11 cellular contexts compared by ENCODE assay signal in genomic region chr5:10702040-10702629, GRCh38. TPM values are rescaled to one million over a fixed set of nuclear protein-coding genes. Genes with fewer than 3 reads are reported as not detected.
DNase-seq lines count a peak whose midpoint lies in the region; ATAC-seq lines count a peak whose summit lies in the region.
"Had no signal": no experiment of that assay in that cellular context is flagged by ENCODE, and none has a peak within 500 bp of the region (broad histone marks: within the 10 kb centered on the region; RNA-seq: fewer than 3 reads in every experiment).

No MANE protein-coding gene starts in this region.

- no peak overlapping the region for H3K9ac ChIP-seq in mesendoderm (ENCODE audit: low read length)

- no peak overlapping the region for H4K5ac ChIP-seq in mesendoderm (ENCODE audit: low read length)

- H3K4me1 Mint-ChIP-seq in IgD-negative memory B cell: peaks cover 41 to 48% (median 41%) of the 10 kb centered on the region in 3 donors

- H4K8ac ChIP-seq in mesendoderm (ENCODE audit: low read depth, low read length): no peak overlapping the region

- H3K79me1 ChIP-seq in mesendoderm (ENCODE audit: low read length): peaks cover 1% of the 10 kb centered on the region

- no peak overlapping the region for H2BK120ac ChIP-seq in mesendoderm (ENCODE audit: low read depth, low read length)

- no peaks in the 10 kb centered on the region for H3K9me3 Mint-ChIP-seq in IgD-negative memory B cell
- H3K9me3 Mint-ChIP-seq: activated naive CD8-positive, alpha-beta T cell treated with anti-CD3 and anti-CD28 coated beads, Interleukin-2, amount 50 U/mL, for 24 hours; CD4-positive, alpha-beta T cell had no signal

- DNase-seq in ACHN (peak; percentile 98), brain pericyte (ENCODE audit: low read depth, low spot score) (peak; percentile 95), left kidney (ENCODE audit: low read depth, low spot score) (peak; percentile 31), mesendoderm (no peak), NCI-H510A (lab: John Stamatoyannopoulos, UW) (no peak)
- DNase-seq in stimulated activated naive CD8-positive, alpha-beta T cell treated with anti-CD3 and anti-CD28 coated beads, Interleukin-15, Interleukin-2, amounts not matched to agents 100 U/mL and 50 U/mL, for 24 hours: no peak
- DNase-seq: stimulated activated CD4-positive, alpha-beta T cell treated with anti-CD3 and anti-CD28 coated beads, Interleukin-4, amount 100 ng/mL, for 1 hour had no signal

- in situ Hi-C loops in ACHN (cut with HindIII; ENCODE audit: low pct_ligation_motif_present, low pct_unique_long_range_greater_than_20kb, low sequenced_read_pairs): no loop called here

- ATAC-seq in stimulated activated naive CD8-positive, alpha-beta T cell treated with anti-CD3 and anti-CD28 coated beads, Interleukin-15, Interleukin-2, amounts not matched to agents 100 U/mL and 50 U/mL, for 24 hours: no peak
- no peak for ATAC-seq in HG03442 (IDR thresholded peaks at IDR 0.05; ENCODE audit: unreplicated experiment)
- ATAC-seq: activated naive CD8-positive, alpha-beta T cell treated with anti-CD3 and anti-CD28 coated beads, Interleukin-2, amount 50 U/mL, for 24 hours had no signal

- peaks cover 5% of the 10 kb centered on the region for H3K36me3 Mint-ChIP-seq in IgD-negative memory B cell

- H2BK15ac ChIP-seq in mesendoderm (replicated peaks; ENCODE audit: low read depth): no peak overlapping the region

- no peak overlapping the region for H3K56ac ChIP-seq in mesendoderm (ENCODE audit: low read length)

- H3K4me3 Mint-ChIP-seq in IgD-negative memory B cell: peak overlapping the region in 1 of 4 donors; percentile 12
- H3K4me3 Mint-ChIP-seq: activated naive CD8-positive, alpha-beta T cell treated with anti-CD3 and anti-CD28 coated beads, Interleukin-2, amount 50 U/mL, for 24 hours; CD4-positive, alpha-beta T cell had no signal

- no peaks in the 10 kb centered on the region for H3K79me2 ChIP-seq in mesendoderm (ENCODE audit: control insufficient read depth, insufficient read depth, low read length)

- no peak overlapping the region for H2BK5ac ChIP-seq in mesendoderm (ENCODE audit: low read length)

- no peak overlapping the region for H3K4ac ChIP-seq in mesendoderm (ENCODE audit: low read depth, low read length)

- peak overlapping the region in 2 of 3 donors; percentile 62 to 67 for H3K27ac Mint-ChIP-seq in IgD-negative memory B cell
- H3K27ac Mint-ChIP-seq: CD4-positive, alpha-beta T cell had no signal

- no peaks in the 10 kb centered on the region for H3K27me3 Mint-ChIP-seq in IgD-negative memory B cell
- H3K27me3 Mint-ChIP-seq: activated naive CD8-positive, alpha-beta T cell treated with anti-CD3 and anti-CD28 coated beads, Interleukin-2, amount 50 U/mL, for 24 hours; CD4-positive, alpha-beta T cell had no signal

- H3K4me2 ChIP-seq in mesendoderm (ENCODE audit: low read length): no peak overlapping the region

- no peak overlapping the region for H3K23ac ChIP-seq in mesendoderm (ENCODE audit: low read length)

- H2AK5ac ChIP-seq in mesendoderm (ENCODE audit: low read length): no peak overlapping the region

- no CpG with 5 or more reads among the region's 9 CpGs for WGBS in mesendoderm (ENCODE audit: extremely low coverage, insufficient coverage, low lambda C conversion rate)

- H3K27me3 ChIP-seq in mesendoderm (ENCODE audit: insufficient read depth, low read length, poor library complexity): no peaks in the 10 kb centered on the region

- H3K27ac ChIP-seq in mesendoderm (ENCODE audit: low read depth, low read length): no peak overlapping the region

- H3K18ac ChIP-seq in mesendoderm (ENCODE audit: low read length): no peak overlapping the region

- H3K4me1 ChIP-seq in mesendoderm (ENCODE audit: control insufficient read depth, low read depth, low read length): peaks cover 5% of the 10 kb centered on the region

- H3K36me3 ChIP-seq in mesendoderm (ENCODE audit: control insufficient read depth, insufficient read depth, low read length): no peaks in the 10 kb centered on the region

- H3K4me3 ChIP-seq in mesendoderm (ENCODE audit: low read length): no peak overlapping the region

RNA-seq across cellular contexts. Expression of gene DAP, which starts 58.9 kb away (rescaled TPM):
- polyA plus RNA-seq in IgD-negative memory B cell: 105 TPM
- polyA plus RNA-seq in mesendoderm (2013, experiment 1 of 2): 41.4 TPM
- 42.1 TPM for polyA plus RNA-seq in mesendoderm (2013, experiment 2 of 2)

Comparison
In these comparisons a context has a peak if more than half of its experiments do, and no peak if none do; other contexts are left out.
1. DNase-seq: peak in ACHN (single experiment), brain pericyte (single experiment) and left kidney (single experiment); none in stimulated activated naive CD8-positive, alpha-beta T cell treated with anti-CD3 and anti-CD28 coated beads, Interleukin-15, Interleukin-2, amounts not matched to agents 100 U/mL and 50 U/mL, for 24 hours (single experiment), mesendoderm (single experiment) and NCI-H510A (single experiment).